ENCODE assay signal across 2 cellular contexts in genomic region chr16:69111216-69111615, GRCh38.
TF ChIP-seq lines count a peak whose summit lies in the region.

No MANE protein-coding gene starts in this region.

TF ChIP-seq in WTC11, 78 proteins besides CTCF, POLR2A, EP300 and RAD21 (continued from another document):
- TF ChIP-seq ZMAT4 (CRISPR knock-in tag; IDR thresholded peaks at IDR 0.05) (no peak), NR3C1 (CRISPR knock-in tag; conservative IDR thresholded peaks at IDR 0.05; ENCODE audit: low read depth) (no peak), SMAD3 (CRISPR knock-in tag; IDR thresholded peaks at IDR 0.05; ENCODE audit: borderline replicate concordance) (no peak), ZNF671 (CRISPR knock-in tag; IDR thresholded peaks at IDR 0.05) (no peak)

TF ChIP-seq in neural cell, 6 proteins besides CTCF, POLR2A, EP300 and RAD21 (continued from another document):
- TF ChIP-seq REST (IDR thresholded peaks at IDR 0.05; ENCODE audit: borderline replicate concordance) (no peak), SMC3 (conservative IDR thresholded peaks at IDR 0.05; ENCODE audit: poor library complexity) (no peak), EZH2 (IDR thresholded peaks at IDR 0.05; ENCODE audit: borderline replicate concordance, insufficient read depth, low read length, poor library complexity, severe bottlenecking) (no peak), POLR2AphosphoS5 (IDR thresholded peaks at IDR 0.05) (no peak)
